In the genomic region with DNA sequence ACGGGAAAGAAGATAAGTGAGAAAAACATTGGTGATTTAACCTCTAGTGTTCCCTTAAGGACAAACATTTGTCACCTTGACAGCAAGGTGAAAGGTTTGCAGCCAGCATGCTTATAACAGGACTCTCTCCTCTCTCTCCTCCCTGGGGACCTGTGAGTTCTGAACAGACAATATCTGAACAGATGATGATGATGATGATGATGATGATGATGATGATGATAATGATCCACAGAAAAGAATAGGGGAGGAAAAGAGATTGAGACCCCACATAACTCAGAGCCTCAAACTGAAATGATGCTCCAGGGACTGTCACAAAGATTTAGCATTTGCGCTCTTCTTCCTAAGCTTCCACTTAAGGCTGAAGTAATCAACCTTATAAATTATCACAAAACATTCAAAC, we compare ENCODE assay signal across 7 cellular contexts.
"Had no signal": no experiment of that assay in that cellular context is flagged by ENCODE, and none has a peak within 500 bp of the region (broad histone marks: within the 10 kb centered on the region; RNA-seq: fewer than 3 reads in every experiment).

No MANE protein-coding gene starts in this region.

- ATAC-seq: HCT116 had no signal

- H3K27me3 Mint-ChIP-seq: IgD-negative memory B cell had no signal

- H3K4me2 ChIP-seq: KMS-11 had no signal

- H3K4me3 Mint-ChIP-seq: IgD-negative memory B cell had no signal

- DNase-seq: GOT3, H7, KBM-7 had no signal

- H3K9me3 Mint-ChIP-seq: IgD-negative memory B cell had no signal

- H3K4me1 Mint-ChIP-seq: IgD-negative memory B cell had no signal

- H3K36me3 ChIP-seq: HAP-1 had no signal

- H3K4me3 ChIP-seq: HAP-1 had no signal

- H3K27ac ChIP-seq: KMS-11 had no signal

- H3K9me3 ChIP-seq: HAP-1 had no signal

- H3K27ac Mint-ChIP-seq: IgD-negative memory B cell had no signal
